In the genomic region with DNA sequence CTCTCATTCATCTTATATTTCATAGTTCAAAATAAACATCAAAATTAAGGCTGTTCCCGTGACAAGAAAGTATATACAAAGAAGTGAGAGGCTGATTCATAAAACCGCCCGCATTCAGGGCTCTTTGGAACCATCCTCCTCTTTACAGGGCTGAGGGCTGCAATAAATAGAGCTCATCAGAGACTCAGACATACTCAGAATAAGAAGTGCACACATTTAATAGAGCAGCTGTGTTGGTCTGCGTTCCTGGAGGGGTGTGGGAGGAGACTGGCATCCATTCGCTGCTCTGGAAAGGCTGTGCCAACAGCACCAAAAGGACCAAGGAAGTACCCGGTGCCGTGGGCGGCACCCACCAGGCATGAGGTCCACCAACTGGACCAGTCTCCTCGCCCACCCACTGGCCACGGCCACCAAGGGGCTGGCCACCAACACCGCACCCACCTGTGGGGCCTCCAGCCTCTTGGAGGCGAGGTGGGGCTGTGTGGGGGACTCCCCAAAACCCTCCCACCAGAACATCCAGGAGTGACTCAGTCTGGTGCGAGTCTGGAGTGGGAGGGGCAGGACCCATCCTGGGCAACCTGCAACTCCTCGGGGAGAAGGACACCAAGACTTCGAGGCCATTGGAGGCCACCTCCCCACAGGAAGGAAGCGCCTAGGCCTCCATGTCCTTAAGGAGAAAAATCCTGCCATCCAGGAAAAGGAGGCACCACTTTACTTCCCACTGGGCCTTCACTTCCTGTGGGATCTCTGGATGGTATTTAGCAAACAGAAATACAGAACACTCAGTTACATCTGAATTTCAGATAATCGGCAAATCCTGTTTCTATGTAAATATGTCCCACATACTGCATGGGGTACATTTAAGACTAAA, we compare ENCODE assay signal across 8 cellular contexts. TPM values are rescaled to one million over a fixed set of nuclear protein-coding genes. Genes with fewer than 3 reads are reported as not detected.
DNase-seq lines count a peak whose midpoint lies in the region; ATAC-seq lines count a peak whose summit lies in the region.

No MANE protein-coding gene starts in this region.

- DNase-seq in activated CD8-positive, alpha-beta memory T cell treated with anti-CD3 and anti-CD28 coated beads, Interleukin-2, amount 50 U/mL, for 48 hours, result peak; percentile 83
- DNase-seq in myocyte (ENCODE audit: low read depth) (peak; percentile 46), 8988T (no peak), SKM-1 treated with dmso at 0.1 percent for 144 hours (lab: John Stamatoyannopoulos, UW; ENCODE audit: unreplicated experiment) (no peak), globus pallidus (ENCODE audit: low spot score) (no peak), inferior parietal cortex (ENCODE audit: extremely low spot score) (no peak)

- ATAC-seq in GM19324 (IDR thresholded peaks at IDR 0.05; ENCODE audit: low FRiP score, unreplicated experiment) (peak; percentile 5), HG03175 (IDR thresholded peaks at IDR 0.05; ENCODE audit: unreplicated experiment) (peak; percentile 33)

RNA-seq across cellular contexts. Expression of a gene that starts 32.7 kb away (rescaled TPM):
- total RNA-seq in myocyte, result 10.3 and 11.4 TPM in 2 replicates
- 8.5 TPM for polyA plus RNA-seq in myocyte (2012)

Comparison
In these comparisons a context has a peak if more than half of its experiments do, and no peak if none do; other contexts are left out.
1. DNase-seq: peak in activated CD8-positive, alpha-beta memory T cell treated with anti-CD3 and anti-CD28 coated beads, Interleukin-2, amount 50 U/mL, for 48 hours (single experiment) and myocyte (single experiment); none in 8988T (single experiment), SKM-1 treated with dmso at 0.1 percent for 144 hours (single experiment), globus pallidus (single experiment) and inferior parietal cortex (single experiment).